ENCODE assay signal across 14 cellular contexts in genomic region chr17:63819131-63819530, GRCh38. TPM values are rescaled to one million over a fixed set of nuclear protein-coding genes. Genes with fewer than 3 reads are reported as not detected.
A peak's percentile ranks its signal among the peaks of the same experiment; 100 is the strongest.
DNase-seq lines count a peak whose midpoint lies in the region; ATAC-seq lines count a peak whose summit lies in the region.
"Had no signal": no experiment of that assay in that cellular context is flagged by ENCODE, and none has a peak within 500 bp of the region (broad histone marks: within the 10 kb centered on the region; RNA-seq: fewer than 3 reads in every experiment).

No MANE protein-coding gene starts in this region.

- H3K27me3 Mint-ChIP-seq in activated naive CD8-positive, alpha-beta T cell treated with anti-CD3 and anti-CD28 coated beads, Interleukin-2, amount 50 U/mL, for 24 hours = no peaks in the 10 kb centered on the region
- H3K27me3 Mint-ChIP-seq in naive thymus-derived CD8-positive, alpha-beta T cell = no peaks in the 10 kb centered on the region
- H3K27me3 Mint-ChIP-seq: effector memory CD8-positive, alpha-beta T cell had no signal

- peak overlapping the region in 10 of 11 experiments; percentile 14 to 87 (median 80); a peak in 19 of 22 replicates for H3K27ac ChIP-seq in BLaER1 treated with 17β-estradiol and CSF1 and Interleukin-3, amounts not matched to agents 10 nM and 100 nM

- in situ Hi-C loops in Caki2 (cut with HindIII; ENCODE audit: low pct_unique_long_range_greater_than_20kb, low sequenced_read_pairs) = loop anchor here (5.0 kb wide), 1 partner anchor 37 kb away; no protein-coding TSS in a partner anchor

- H3K4me1 Mint-ChIP-seq in activated naive CD8-positive, alpha-beta T cell treated with anti-CD3 and anti-CD28 coated beads, Interleukin-2, amount 50 U/mL, for 24 hours = peaks cover 32% of the 10 kb centered on the region
- peaks cover 16 to 27% (median 24%) of the 10 kb centered on the region in 4 donors for H3K4me1 Mint-ChIP-seq in naive thymus-derived CD8-positive, alpha-beta T cell

- POLR2A ChIA-PET in naive thymus-derived CD8-positive, alpha-beta T cell (lab: Charles Lee) = interaction anchor here (0.5 to 1.2 kb wide), 3 partner anchors 20 to 185 kb away, joined by 3 read pairs; no protein-coding TSS in a partner anchor

- peaks cover 80% of the 10 kb centered on the region for H3K36me3 Mint-ChIP-seq in activated naive CD8-positive, alpha-beta T cell treated with anti-CD3 and anti-CD28 coated beads, Interleukin-2, amount 50 U/mL, for 24 hours (ENCODE audit: low read depth)
- H3K36me3 Mint-ChIP-seq in naive thymus-derived CD8-positive, alpha-beta T cell = peaks cover 7 to 99% (median 29%) of the 10 kb centered on the region in 3 donors

- peak overlapping the region; percentile 50 to 87 (median 79) for H3K4me2 ChIP-seq in BLaER1 treated with 17β-estradiol and CSF1 and Interleukin-3, amounts not matched to agents 10 nM and 100 nM

- H3K9me3 Mint-ChIP-seq in activated naive CD8-positive, alpha-beta T cell treated with anti-CD3 and anti-CD28 coated beads, Interleukin-2, amount 50 U/mL, for 24 hours = no peaks in the 10 kb centered on the region
- no peaks in the 10 kb centered on the region for H3K9me3 Mint-ChIP-seq in naive thymus-derived CD8-positive, alpha-beta T cell
- H3K9me3 Mint-ChIP-seq: effector memory CD8-positive, alpha-beta T cell had no signal

- peak overlapping the region in 7 of 10 experiments; percentile 30 to 54 (median 47); a peak in 8 of 20 replicates for H3K4me3 ChIP-seq in BLaER1 treated with 17β-estradiol and CSF1 and Interleukin-3, amounts not matched to agents 10 nM and 100 nM
- H3K4me3 ChIP-seq: GM12878 had no signal

- H3K9me3 ChIP-seq in BLaER1 treated with 17β-estradiol and CSF1 and Interleukin-3, amounts not matched to agents 10 nM and 100 nM (replicated peaks in 1 of 11) = no peaks in the 10 kb centered on the region

- H3K27ac Mint-ChIP-seq in activated naive CD8-positive, alpha-beta T cell treated with anti-CD3 and anti-CD28 coated beads, Interleukin-2, amount 50 U/mL, for 24 hours = peak overlapping the region; percentile 4
- peak overlapping the region in 7 of 10 donors; percentile 15 to 90 (median 48) for H3K27ac Mint-ChIP-seq in naive thymus-derived CD8-positive, alpha-beta T cell

- peak overlapping the region in 10 of 11 experiments; percentile 22 to 78 (median 67); a peak in 16 of 22 replicates for H3K9ac ChIP-seq in BLaER1 treated with 17β-estradiol and CSF1 and Interleukin-3, amounts not matched to agents 10 nM and 100 nM

- DNase-seq in Caki2 (ENCODE audit: low read depth) = peak; percentile 57
- no peak for DNase-seq in activated naive CD8-positive, alpha-beta T cell treated with anti-CD3 and anti-CD28 coated beads, Interleukin-2, amount 50 U/mL, for 24 hours
- DNase-seq in naive thymus-derived CD8-positive, alpha-beta T cell = no peak
- DNase-seq: activated CD8-positive, alpha-beta memory T cell treated with anti-CD3 and anti-CD28 coated beads for 24 hours; effector memory CD8-positive, alpha-beta T cell; HCEC 1CT; Kasumi-1; NCI-H1436; SIG-M5 had no signal

- H3K36me3 ChIP-seq in BLaER1 treated with 17β-estradiol and CSF1 and Interleukin-3, amounts not matched to agents 10 nM and 100 nM = peaks cover 98 to 100% (median 99%) of the 10 kb centered on the region in 11 experiments

- no peak overlapping the region for H3K4me3 Mint-ChIP-seq in activated naive CD8-positive, alpha-beta T cell treated with anti-CD3 and anti-CD28 coated beads, Interleukin-2, amount 50 U/mL, for 24 hours
- H3K4me3 Mint-ChIP-seq in naive thymus-derived CD8-positive, alpha-beta T cell = peak overlapping the region in 1 of 10 donors; percentile 70

- no peak for ATAC-seq in activated naive CD8-positive, alpha-beta T cell treated with anti-CD3 and anti-CD28 coated beads, Interleukin-2, amount 50 U/mL, for 24 hours
- ATAC-seq in naive thymus-derived CD8-positive, alpha-beta T cell = no peak
- ATAC-seq in esophagus mucosa (no peak), GM21447 (IDR thresholded peaks at IDR 0.05; ENCODE audit: unreplicated experiment) (no peak), HG02870 (IDR thresholded peaks at IDR 0.05; ENCODE audit: unreplicated experiment) (no peak)
- ATAC-seq: GM12878 had no signal

- no peaks in the 10 kb centered on the region for H3K27me3 ChIP-seq in BLaER1 treated with 17β-estradiol and CSF1 and Interleukin-3, amounts not matched to agents 10 nM and 100 nM

- H4K20me1 ChIP-seq in BLaER1 treated with 17β-estradiol and CSF1 and Interleukin-3, amounts not matched to agents 10 nM and 100 nM = peaks cover 16 to 94% (median 62%) of the 10 kb centered on the region in 11 experiments; a peak in 20 of 22 replicates

- peaks cover 31 to 61% (median 53%) of the 10 kb centered on the region in 10 experiments for H3K4me1 ChIP-seq in BLaER1 treated with 17β-estradiol and CSF1 and Interleukin-3, amounts not matched to agents 10 nM and 100 nM

RNA-seq across cellular contexts. Expression of gene PSMC5, which starts 8.1 kb away (rescaled TPM):
- 108 and 120 TPM in 2 replicates for total RNA-seq in Caki2 (2014; rRNA removed; shearing (Covaris generic); ENCODE audit: low replicate concordance)
- 100 to 1,000 TPM; 139 to 143 TPM for total RNA-seq in naive thymus-derived CD8-positive, alpha-beta T cell
- polyA plus RNA-seq in naive thymus-derived CD8-positive, alpha-beta T cell = 100 to 1,000 TPM; 173 to 214 (median 191) TPM
- total RNA-seq in esophagus mucosa = 102 TPM

RNA-seq across cellular contexts. Expression of gene FTSJ3, which starts 8.3 kb away (rescaled TPM):
- 49.4 and 83.9 TPM in 2 replicates for total RNA-seq in Caki2 (2014; rRNA removed; shearing (Covaris generic); ENCODE audit: low replicate concordance)
- 10 to 100 TPM; 71.9 to 75.7 TPM for total RNA-seq in naive thymus-derived CD8-positive, alpha-beta T cell
- polyA plus RNA-seq in naive thymus-derived CD8-positive, alpha-beta T cell = 10 to 100 TPM; 16.8 to 43.1 (median 24.0) TPM
- 18.7 TPM for total RNA-seq in esophagus mucosa

RNA-seq across cellular contexts. Expression of gene SMARCD2, which starts 23.4 kb away (rescaled TPM):
- total RNA-seq in Caki2 (2014; rRNA removed; shearing (Covaris generic); ENCODE audit: low replicate concordance) = 125 and 162 TPM in 2 replicates
- 100 to 1,000 TPM; 105 to 110 TPM for total RNA-seq in naive thymus-derived CD8-positive, alpha-beta T cell
- 100 to 1,000 TPM in 1 of 3 donors, 10 to 100 TPM in 2; 65.9 to 112 (median 91.5) TPM for polyA plus RNA-seq in naive thymus-derived CD8-positive, alpha-beta T cell
- total RNA-seq in esophagus mucosa = 68.3 TPM

RNA-seq across cellular contexts. Expression of gene DDX42, which starts 45.2 kb away (rescaled TPM):
- total RNA-seq in Caki2 (2014; rRNA removed; shearing (Covaris generic); ENCODE audit: low replicate concordance) = 18.5 and 23.7 TPM in 2 replicates
- 100 to 1,000 TPM; 169 to 175 TPM for total RNA-seq in naive thymus-derived CD8-positive, alpha-beta T cell
- 10 to 100 TPM in 2 of 3 donors, 1 to 10 TPM in 1; 8.9 to 18.5 (median 13.2) TPM for polyA plus RNA-seq in naive thymus-derived CD8-positive, alpha-beta T cell
- total RNA-seq in esophagus mucosa = 56.1 TPM

RNA-seq across cellular contexts. Expression of gene CCDC47, which starts 45.7 kb away (rescaled TPM):
- 35.5 and 37.9 TPM in 2 replicates for total RNA-seq in Caki2 (2014; rRNA removed; shearing (Covaris generic); ENCODE audit: low replicate concordance)
- total RNA-seq in naive thymus-derived CD8-positive, alpha-beta T cell = 10 to 100 TPM; 29.5 to 34.9 TPM
- polyA plus RNA-seq in naive thymus-derived CD8-positive, alpha-beta T cell = 10 to 100 TPM; 21.8 to 34.8 (median 26.0) TPM
- 50.6 TPM for total RNA-seq in esophagus mucosa
